1 cellular context compared by ENCODE assay signal in genomic region chr3:113746069-113746954, GRCh38.
A peak's percentile ranks its signal among the peaks of the same experiment; 100 is the strongest.
TF ChIP-seq lines count a peak whose summit lies in the region.

TSS of gene NAA50 (minus strand) at chr3:113746249. CDS start at chr3:113745949, 300 bp downstream.

TF ChIP-seq in GM23338, 12 proteins besides CTCF, POLR2A, EP300 and RAD21:
- TF ChIP-seq ETS1 (IDR thresholded peaks at IDR 0.05) (no peak), CREB1 (CRISPR knock-in tag; IDR thresholded peaks at IDR 0.05; ENCODE audit: low read depth) (peak; percentile 89), POLR2AphosphoS5 (IDR thresholded peaks at IDR 0.05; ENCODE audit: low read depth) (peak; percentile 88), EZH2phosphoT487 (IDR thresholded peaks at IDR 0.05; ENCODE audit: unreplicated experiment) (no peak), JUNB (IDR thresholded peaks at IDR 0.05; ENCODE audit: unreplicated experiment) (no peak)
